Comparison of ENCODE assay signal across 17 cellular contexts in genomic region chr11:108609681-108610080, GRCh38. TPM values are rescaled to one million over a fixed set of nuclear protein-coding genes. Genes with fewer than 3 reads are reported as not detected.
DNase-seq lines count a peak whose midpoint lies in the region; ATAC-seq lines count a peak whose summit lies in the region.
"Had no signal": no experiment of that assay in that cellular context is flagged by ENCODE, and none has a peak within 500 bp of the region (broad histone marks: within the 10 kb centered on the region; RNA-seq: fewer than 3 reads in every experiment).

No MANE protein-coding gene starts in this region.

- ATAC-seq in aorta (ENCODE audit: low FRiP score) (no peak), HG02970 (IDR thresholded peaks at IDR 0.05; ENCODE audit: low FRiP score, unreplicated experiment) (no peak)
- ATAC-seq: stimulated activated naive CD8-positive, alpha-beta T cell treated with anti-CD3 and anti-CD28 coated beads, Interleukin-15, Interleukin-2, amounts not matched to agents 100 U/mL and 50 U/mL, for 24 hours had no signal

- H3K27me3 ChIP-seq in ACC112 (ENCODE audit: insufficient read depth, low read length), result no peaks in the 10 kb centered on the region
- H3K27me3 ChIP-seq in aorta (ENCODE audit: control insufficient read depth in 1 of 2, insufficient read depth in 2 of 2, low read length in 1 of 2), result no peaks in the 10 kb centered on the region
- H3K27me3 ChIP-seq: adrenal gland had no signal

- H3K4me3 ChIP-seq in ACC112 (ENCODE audit: low read depth, low read length) (no peak overlapping the region), aorta (ENCODE audit: low read length in 2 of 2) (no peak overlapping the region)
- H3K4me3 ChIP-seq: adrenal gland, skin epidermis had no signal

- H3K27ac ChIP-seq in ACC112 (ENCODE audit: low read depth, low read length), result no peak overlapping the region
- H3K27ac ChIP-seq in aorta (ENCODE audit: low read depth in 1 of 2, low read length in 2 of 2), result no peak overlapping the region
- H3K27ac ChIP-seq: adrenal gland, skin epidermis had no signal

- 68 to 73% methylated on average over 5 of the region's 5 CpGs for WGBS in aorta, 2 donors

- DNase-seq in HT1080 (ENCODE audit: low read depth) (peak; percentile 85), amniotic epithelial cell (ENCODE audit: low read depth) (peak; percentile 89), glomerular visceral epithelial cell (ENCODE audit: extremely low spot score) (peak; percentile 68), NCI-H2171 treated with DMSO at 0.1 percent for 48 hours (lab: John Stamatoyannopoulos, UW) (no peak), NCI-H82 (lab: John Stamatoyannopoulos, UW) (no peak), aorta (no peak)
- DNase-seq: activated CD4-positive, alpha-beta T cell treated with anti-CD3 and anti-CD28 coated beads, Interleukin-2, amount 10 ng/mL, durations not matched to agents 24 days and 14 days; activated T-cell treated with anti-CD3 and anti-CD28 coated beads, Interleukin-2, amount 50 U/mL, for 24 hours; adrenal gland; Caco-2; KG1; NCI-H1417 treated with DMSO at 0.1 percent for 48 hours; NCI-H510A treated with DMSO at 0.1 percent for 48 hours; stimulated activated naive CD8-positive, alpha-beta T cell treated with anti-CD3 and anti-CD28 coated beads, Interleukin-15, Interleukin-2, amounts not matched to agents 100 U/mL and 50 U/mL, for 24 hours had no signal

- H2AFZ ChIP-seq in ACC112 (ENCODE audit: low read length, unreplicated experiment), result peak overlapping the region; percentile 55

- peaks cover 8% of the 10 kb centered on the region for H3K4me1 ChIP-seq in ACC112 (ENCODE audit: control insufficient read depth, insufficient read depth, low read length, unreplicated experiment)
- no peaks in the 10 kb centered on the region for H3K4me1 ChIP-seq in aorta (ENCODE audit: control insufficient read depth in 1 of 2, insufficient read depth in 2 of 2, low read length in 2 of 2)
- H3K4me1 ChIP-seq: adrenal gland had no signal

- H3K36me3 ChIP-seq in ACC112 (ENCODE audit: insufficient read depth, low read length), result no peaks in the 10 kb centered on the region
- H3K36me3 ChIP-seq in aorta (ENCODE audit: control insufficient read depth in 1 of 2, insufficient read depth in 2 of 2, low read length in 1 of 2), result no peaks in the 10 kb centered on the region
- H3K36me3 ChIP-seq: adrenal gland had no signal

- H3K9me3 ChIP-seq in aorta (ENCODE audit: control insufficient read depth, low read length), result no peaks in the 10 kb centered on the region
- H3K9me3 ChIP-seq: adrenal gland, Caco-2 had no signal

- H3K79me2 ChIP-seq in ACC112 (ENCODE audit: control insufficient read depth, insufficient read depth, low read length, unreplicated experiment), result no peaks in the 10 kb centered on the region

- intact Hi-C loops in aorta (cut with DNase I), result no loop called here

RNA-seq across cellular contexts. Expression of gene EXPH5, which starts 16.1 kb away (rescaled TPM):
- 1.2 and 1.7 TPM in 2 replicates for total RNA-seq in HT1080 (2014; rRNA removed; shearing (Covaris generic))
- 0.22 and 0.41 TPM in 2 replicates for polyA plus RNA-seq in HT1080 (2015; cell fraction: cytosol; rRNA removed)
- 2.6 and 2.7 TPM in 2 replicates for polyA plus RNA-seq in HT1080 (2015; cell fraction: nucleus; rRNA removed)
- 1 to 10 TPM; 1.8 to 4.5 TPM for total RNA-seq in aorta
- polyA plus RNA-seq in aorta, result under 1 TPM; 0.13 to 0.54 TPM

RNA-seq across cellular contexts. Expression of gene DDX10, which starts 55.2 kb away (rescaled TPM):
- 30.3 and 45.0 TPM in 2 replicates for total RNA-seq in HT1080 (2014; rRNA removed; shearing (Covaris generic))
- polyA plus RNA-seq in HT1080 (2015; cell fraction: cytosol; rRNA removed), result 28.0 and 32.0 TPM in 2 replicates
- 36.5 and 44.0 TPM in 2 replicates for polyA plus RNA-seq in HT1080 (2015; cell fraction: nucleus; rRNA removed)
- 10 to 100 TPM; 18.8 to 24.2 TPM for total RNA-seq in aorta
- 10 to 100 TPM in 1 of 2 donors, 1 to 10 TPM in 1; 9.3 to 11.8 TPM for polyA plus RNA-seq in aorta

Comparison
In these comparisons a context has a peak if more than half of its experiments do, and no peak if none do; other contexts are left out.
1. DNase-seq: peak in HT1080 (single experiment), amniotic epithelial cell (single experiment) and glomerular visceral epithelial cell (single experiment); none in NCI-H2171 treated with DMSO at 0.1 percent for 48 hours (single experiment), NCI-H82 (single experiment) and aorta (0 of 2).